In genomic region chr7:100166966-100167911, GRCh38 we compare ENCODE assay signal across 1 cellular context.
TF ChIP-seq lines count a peak whose summit lies in the region.

No MANE protein-coding gene starts in this region.

TF ChIP-seq in HEK293, 187 proteins besides CTCF, POLR2A, EP300 and RAD21 (continued from another document):
- no peak for TF ChIP-seq ZNF311 (tag by site-specific recombination; IDR thresholded peaks at IDR 0.05; ENCODE audit: borderline replicate concordance)
